In the genomic region with DNA sequence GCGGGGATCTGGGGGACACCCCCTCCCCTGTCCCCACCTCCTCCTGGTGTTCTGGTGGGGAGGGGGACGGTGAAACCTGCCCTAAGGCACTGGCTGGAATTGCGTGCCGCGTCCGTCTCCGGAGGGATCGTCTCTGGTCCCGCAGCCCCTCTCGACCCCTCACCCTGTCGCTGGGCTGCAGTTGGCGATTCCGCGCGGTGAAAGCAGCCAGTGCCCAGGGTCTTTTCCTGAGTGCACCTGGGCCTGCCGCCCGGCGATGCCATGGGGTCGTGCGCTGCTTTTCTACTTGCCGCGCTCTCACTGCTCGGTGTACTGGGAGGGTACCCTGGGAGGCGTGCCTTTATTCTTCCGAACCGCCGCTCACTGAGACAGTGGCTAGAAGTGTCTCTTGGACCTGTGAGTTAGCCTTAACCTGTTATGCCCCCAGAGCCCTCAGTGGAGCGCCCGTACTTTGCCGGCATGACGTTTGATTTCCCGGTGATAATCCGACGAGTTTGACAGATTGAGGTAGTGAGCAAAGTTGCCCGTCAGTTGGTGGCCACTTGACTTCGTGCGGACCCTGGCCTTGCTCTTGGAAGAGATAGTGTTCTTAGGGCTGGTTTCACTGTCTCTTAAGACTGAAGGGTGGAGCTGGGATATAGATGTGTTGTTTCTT, we compare ENCODE assay signal across 8 cellular contexts. TPM values are rescaled to one million over a fixed set of nuclear protein-coding genes. Genes with fewer than 3 reads are reported as not detected.
DNase-seq lines count a peak whose midpoint lies in the region; ATAC-seq and TF ChIP-seq lines count a peak whose summit lies in the region.

No MANE protein-coding gene starts in this region.

- H3K27me3 ChIP-seq in lung (ENCODE audit: control insufficient read depth, insufficient read depth): no peaks in the 10 kb centered on the region
- H3K27me3 ChIP-seq in aorta (ENCODE audit: control insufficient read depth in 1 of 2, insufficient read depth in 2 of 2, low read length in 1 of 2): no peaks in the 10 kb centered on the region

- POLR2A ChIA-PET in AG04449 (lab: Yijun Ruan, JAX): interaction anchor here (0.6 to 1.3 kb wide), 2 partner anchors 36 to 83 kb away, joined by 3 to 5 read pairs; no protein-coding TSS in a partner anchor

- H3K4me1 ChIP-seq in lung (ENCODE audit: control insufficient read depth in 2 of 2, insufficient read depth in 2 of 2, low read length in 2 of 2) (peaks cover 8 to 12% of the 10 kb centered on the region in 2 donors), aorta (ENCODE audit: control insufficient read depth in 1 of 2, insufficient read depth in 2 of 2, low read length in 2 of 2) (no peaks in the 10 kb centered on the region)

- H3K4me3 ChIP-seq in AG04449 (ENCODE audit: low read depth, low read length) (peak overlapping the region; percentile 99), lung (peak overlapping the region; percentile 75), aorta (ENCODE audit: low read length in 2 of 2) (peak overlapping the region; percentile 58 to 83)

- H3K9me3 ChIP-seq in lung (ENCODE audit: control insufficient read depth in 2 of 2, insufficient read depth in 1 of 2, low read length in 1 of 2): no peaks in the 10 kb centered on the region
- H3K9me3 ChIP-seq in aorta (ENCODE audit: control insufficient read depth, low read length): no peaks in the 10 kb centered on the region

- no peak for TF ChIP-seq CTCF in AG04449 (IDR thresholded peaks at IDR 0.05; ENCODE audit: insufficient read depth, low read length, missing control alignments)
- TF ChIP-seq CTCF in lung (IDR thresholded peaks at IDR 0.05; ENCODE audit: control extremely low read depth, extremely low read depth): no peak

- DNase-seq in AG04449 (ENCODE audit: low read depth, low spot score): no peak
- DNase-seq in astrocyte of the hippocampus (ENCODE audit: low read depth, low spot score): peak; percentile 12
- DNase-seq in lung (ENCODE audit: low spot score): no peak
- DNase-seq in aorta: no peak
- DNase-seq in DMS79 (lab: John Stamatoyannopoulos, UW): no peak
- DNase-seq in inferior parietal cortex (ENCODE audit: extremely low spot score): no peak

- CTCF ChIA-PET in AG04449 (lab: Yijun Ruan, JAX): interaction anchor here (0.9 to 1.2 kb wide), 2 partner anchors 15 to 885 kb away, joined by 3 read pairs; no protein-coding TSS in a partner anchor

- intact Hi-C loops in aorta (cut with DNase I): loop anchor here in 1 of 2 donors (10.0 kb wide), 1 partner anchor 233 kb away; a partner anchor contains a TSS

- 1% methylated on average over 37 of the region's 37 CpGs for WGBS in lung, 2 donors
- WGBS in aorta, 2 donors: 1% methylated on average over 37 of the region's 37 CpGs

- peak overlapping the region in 1 of 2 donors; percentile 94 for H3K27ac ChIP-seq in lung (ENCODE audit: low read depth in 1 of 2, low read length in 1 of 2)
- H3K27ac ChIP-seq in aorta (ENCODE audit: low read depth in 1 of 2, low read length in 2 of 2): no peak overlapping the region

- ATAC-seq in HG03135 (IDR thresholded peaks at IDR 0.05; ENCODE audit: unreplicated experiment) (peak; percentile 10), lung (ENCODE audit: insufficient read depth, low FRiP score) (no peak), aorta (ENCODE audit: low FRiP score) (no peak), GM21529 (IDR thresholded peaks at IDR 0.05; ENCODE audit: unreplicated experiment) (no peak)

- H3K36me3 ChIP-seq in lung (ENCODE audit: control insufficient read depth in 2 of 2, insufficient read depth in 2 of 2, low read length in 2 of 2): peaks cover 9 to 18% of the 10 kb centered on the region in 2 donors
- H3K36me3 ChIP-seq in aorta (ENCODE audit: control insufficient read depth in 1 of 2, insufficient read depth in 2 of 2, low read length in 1 of 2): peaks cover 4% of the 10 kb centered on the region in 2 donors

RNA-seq across cellular contexts. Expression of a gene that starts 0.8 kb away (rescaled TPM):
- total RNA-seq in lung (10 to 100 TPM; 45.3 to 49.9 TPM), aorta (10 to 100 TPM; 43.7 to 72.3 TPM)
- polyA plus RNA-seq in lung (10 to 100 TPM; 23.3 to 34.7 TPM), aorta (10 to 100 TPM; 13.4 to 53.7 TPM)
